ENCODE assay signal across 9 cellular contexts in genomic region chr4:94304365-94304971, GRCh38. TPM values are rescaled to one million over a fixed set of nuclear protein-coding genes. Genes with fewer than 3 reads are reported as not detected.
DNase-seq lines count a peak whose midpoint lies in the region; ATAC-seq, FAIRE-seq and TF ChIP-seq lines count a peak whose summit lies in the region.
"Had no signal": no experiment of that assay in that cellular context is flagged by ENCODE, and none has a peak within 500 bp of the region (broad histone marks: within the 10 kb centered on the region; RNA-seq: fewer than 3 reads in every experiment).

No MANE protein-coding gene starts in this region.

- CTCF ChIA-PET in CD8-positive, alpha-beta T cell (lab: Charles Lee), result no interaction called here
- CTCF ChIA-PET in K562 (lab: Yijun Ruan, JAX; ENCODE audit: low intra/inter-chr PET ratio), result interaction anchor here (0.6 to 1.9 kb wide), 4 partner anchors 69 to 292 kb away, joined by 3 to 10 read pairs (median 6); no protein-coding TSS in a partner anchor

- no peaks in the 10 kb centered on the region for H3K4me1 Mint-ChIP-seq in CD8-positive, alpha-beta T cell (ENCODE audit: low read depth)

- no peaks in the 10 kb centered on the region for H3K27me3 Mint-ChIP-seq in CD8-positive, alpha-beta T cell (ENCODE audit: low read depth)

- no peaks in the 10 kb centered on the region for H3K9me3 ChIP-seq in CD8-positive, alpha-beta T cell (ENCODE audit: low read length)
- no peaks in the 10 kb centered on the region for H3K9me3 ChIP-seq in K562 (replicated peaks; ENCODE audit: control insufficient read depth, insufficient read depth, low read depth, low read length)
- no peaks in the 10 kb centered on the region for H3K9me3 ChIP-seq in MG63
- H3K9me3 ChIP-seq: mucosa of descending colon had no signal

- H3K4me1 ChIP-seq in CD8-positive, alpha-beta T cell (ENCODE audit: insufficient read depth, low read length), result no peaks in the 10 kb centered on the region
- H3K4me1 ChIP-seq in K562 (replicated peaks in 1 of 2; ENCODE audit: control insufficient read depth in 2 of 2, insufficient read depth in 2 of 2, low read length in 2 of 2), result peaks cover 0 to 13% of the 10 kb centered on the region in 2 experiments; a peak in 2 of 5 replicates

- no peaks in the 10 kb centered on the region for H3K36me3 ChIP-seq in CD8-positive, alpha-beta T cell (ENCODE audit: insufficient read depth, low read length)
- no peaks in the 10 kb centered on the region for H3K36me3 ChIP-seq in K562 (ENCODE audit: control insufficient read depth, insufficient read depth, low read length)
- H3K36me3 ChIP-seq in MG63, result no peaks in the 10 kb centered on the region

- H3K9me1 ChIP-seq in K562 (ENCODE audit: control insufficient read depth, insufficient read depth, low read length), result no peaks in the 10 kb centered on the region

- no peaks in the 10 kb centered on the region for H3K27me3 ChIP-seq in CD8-positive, alpha-beta T cell (ENCODE audit: insufficient read depth, low read length)
- H3K27me3 ChIP-seq in K562 (ENCODE audit: control insufficient read depth in 2 of 2, insufficient read depth in 2 of 2, low read length in 2 of 2) (no peaks in the 10 kb centered on the region), MG63 (no peaks in the 10 kb centered on the region)

- FAIRE-seq in K562 (lab: Jason Lieb, UNC), result peak; percentile 58

- H3K79me2 ChIP-seq in K562 (ENCODE audit: control insufficient read depth, insufficient read depth, low read length), result no peaks in the 10 kb centered on the region

- no peaks in the 10 kb centered on the region for H4K20me1 ChIP-seq in K562 (replicated peaks; ENCODE audit: control insufficient read depth, insufficient read depth, low read length)

- in situ Hi-C loops in K562 (cut with MboI), result loop anchor here (10.0 kb wide), 1 partner anchor 290 kb away; no protein-coding TSS in a partner anchor

- no peak overlapping the region for H3K4me3 Mint-ChIP-seq in CD8-positive, alpha-beta T cell

- TF ChIP-seq POLR2A in K562 (conservative IDR thresholded peaks at IDR 0.05), result no peak

- no peak overlapping the region for H3K4me2 ChIP-seq in K562 (ENCODE audit: insufficient read depth, low read length)

- no peak for TF ChIP-seq EP300 in K562 (IDR thresholded peaks at IDR 0.05; ENCODE audit: low read length)

- H3K27ac Mint-ChIP-seq in CD8-positive, alpha-beta T cell, result no peak overlapping the region

- no peak for DNase-seq in CD8-positive, alpha-beta T cell
- DNase-seq in LHCN-M2 (ENCODE audit: low read depth) (peak; percentile 61), K562 (ENCODE audit: extremely low read depth in 1 of 4, low spot score in 3 of 4) (peak in 3 of 4 experiments; percentile 15 to 59 (median 27)), left lobe of liver (ENCODE audit: low spot score) (no peak), MG63 (no peak), NCI-H1694 (lab: John Stamatoyannopoulos, UW) (no peak)

- POLR2A ChIA-PET in CD8-positive, alpha-beta T cell (lab: Charles Lee), result no interaction called here
- POLR2A ChIA-PET in K562 (lab: Yijun Ruan, JAX), result no interaction called here

- no peaks in the 10 kb centered on the region for H3K9me3 Mint-ChIP-seq in CD8-positive, alpha-beta T cell

- no peak overlapping the region for H3K4me3 ChIP-seq in CD8-positive, alpha-beta T cell (ENCODE audit: low read depth, low read length)
- no peak overlapping the region for H3K4me3 ChIP-seq in K562
- H3K4me3 ChIP-seq in MG63, result no peak overlapping the region
- H3K4me3 ChIP-seq: mucosa of descending colon had no signal

- intact Hi-C loops in CD8-positive, alpha-beta T cell (cut with DNase I, micrococcal nuclease), result loop anchor here (2.0 to 5.0 kb wide), 3 partner anchors 86 to 292 kb away; no protein-coding TSS in a partner anchor
- intact Hi-C loops in K562 (cut with micrococcal nuclease), result loop anchor here (2.0 to 5.0 kb wide), 4 partner anchors 86 to 512 kb away; no protein-coding TSS in a partner anchor

- WGBS in K562 (ENCODE audit: insufficient coverage, low coverage, missing lambda C conversion rate), result 15% methylated on average over 2 of the region's 2 CpGs

- TF ChIP-seq CTCF in CD8-positive, alpha-beta T cell (IDR thresholded peaks at IDR 0.05), result peak; percentile 45
- peak; percentile 53 to 80 (median 58); a peak in 5 of 6 replicates for TF ChIP-seq CTCF in K562 (IDR thresholded peaks at IDR 0.05 in 2 of 3, conservative IDR thresholded peaks at IDR 0.05 in 1 of 3; ENCODE audit: insufficient read depth in 2 of 3, low read depth in 1 of 3, low read length in 3 of 3)

- H3K36me3 Mint-ChIP-seq in CD8-positive, alpha-beta T cell, result no peaks in the 10 kb centered on the region

- BruUV-seq in K562 (replicated peaks; lab: Mats Ljungman, UMichigan), result no TSS peak

- no peak for ATAC-seq in CD8-positive, alpha-beta T cell
- peak; percentile 58 for ATAC-seq in GM18517 (IDR thresholded peaks at IDR 0.05; ENCODE audit: unreplicated experiment)
- peak; percentile 85 for ATAC-seq in K562
- ATAC-seq in left lobe of liver, result peak; percentile 78
- ATAC-seq in activated CD4-positive, CD25-positive, alpha-beta regulatory T cell treated with anti-CD3 and anti-CD28 coated beads, Interleukin-2, amount 50 U/mL, for 24 hours, result no peak
- ATAC-seq: mucosa of descending colon had no signal

- peak; percentile 65 to 79 for TF ChIP-seq RAD21 in K562 (CRISPR knock-in tag; conservative IDR thresholded peaks at IDR 0.05 in 1 of 2, IDR thresholded peaks at IDR 0.05 in 1 of 2)

- no peak overlapping the region for H3K27ac ChIP-seq in CD8-positive, alpha-beta T cell (ENCODE audit: low read depth, low read length)
- H3K27ac ChIP-seq in K562 (ENCODE audit: extremely low read depth, low read depth, low read length), result no peak overlapping the region

- H3K9ac ChIP-seq in K562 (ENCODE audit: insufficient read depth in 1 of 2, low read depth in 2 of 2, low read length in 2 of 2), result no peak overlapping the region

- H2AFZ ChIP-seq in K562 (ENCODE audit: low read depth, low read length), result no peak overlapping the region

TF ChIP-seq in K562, 482 proteins besides CTCF, POLR2A, EP300 and RAD21:
- TF ChIP-seq PATZ1 (CRISPR knock-in tag; IDR thresholded peaks at IDR 0.05; ENCODE audit: borderline replicate concordance) (no peak), SMC3 (conservative IDR thresholded peaks at IDR 0.05; ENCODE audit: insufficient read depth, low read depth, low read length) (peak; percentile 61), DEAF1 (CRISPR knock-in tag; IDR thresholded peaks at IDR 0.05) (0 out of 2 replicates have a peak, but pooled peaks have one; percentile 20)

RNA-seq across cellular contexts. Expression of gene HPGDS, which starts 38.2 kb away (rescaled TPM):
- total RNA-seq in CD8-positive, alpha-beta T cell, result not detected
- not detected in 2 replicates for total RNA-seq in LHCN-M2 (2014; rRNA removed)
- not detected for polyA plus RNA-seq in LHCN-M2 (2012)
- not detected in 2 replicates for total RNA-seq in K562 (2011; cell fraction: chromatin; rRNA removed; ENCODE audit: low replicate concordance)
- not detected in 2 replicates for total RNA-seq in K562 (2011; cell fraction: nucleolus; rRNA removed)
- total RNA-seq in K562 (2011; cell fraction: nucleoplasm; rRNA removed), result not detected in 2 replicates
- total RNA-seq in K562 (2014; rRNA removed), result not detected in 2 replicates
- 0.16 TPM in 1 of 2 replicates, not detected in the other for total RNA-seq in K562 (2014; rRNA removed; fragmentation: Illumina TruSeq; extraction: Trizol)
- total RNA-seq in K562 (2015; rRNA removed; fragmentation: Illumina TruSeq; extraction: Trizol), result 0.36 and 0.53 TPM in 2 replicates
- not detected in 2 replicates for total RNA-seq in K562 (2021)
- polyA plus RNA-seq in K562 (2011; rRNA removed), result 0.07 TPM in 1 of 2 replicates, not detected in the other
- polyA plus RNA-seq in K562 (2011; cell fraction: cytosol; rRNA removed), result not detected in 2 replicates
- not detected in 2 replicates for polyA plus RNA-seq in K562 (2011; cell fraction: nucleus; rRNA removed)
- 0.17 and 0.33 TPM in 2 replicates for polyA plus RNA-seq in K562 (2012)
- polyA plus RNA-seq in K562 (2014; fragmentation: Illumina TruSeq; extraction: Trizol), result 0.19 TPM in 1 of 2 replicates, not detected in the other
- under 1 TPM; 0.07 to 0.14 TPM for polyA plus RNA-seq in K562 (2014; fragmentation: Nextera tagmentation; extraction: Ambion mirVana)
- polyA plus RNA-seq in K562 (2014; rRNA removed), result not detected in 2 replicates
- not detected in 2 replicates for polyA minus RNA-seq in K562 (2011; rRNA and poly(A)+ RNA removed)
- not detected in 2 replicates for polyA minus RNA-seq in K562 (2011; cell fraction: cytosol; rRNA and poly(A)+ RNA removed)
- polyA minus RNA-seq in K562 (2011; cell fraction: nucleus; rRNA and poly(A)+ RNA removed), result not detected in 2 replicates
- total RNA-seq in left lobe of liver, result 0.10 TPM
- total RNA-seq in MG63 (2014; rRNA removed; shearing (Covaris generic); ENCODE audit: low replicate concordance), result not detected in 2 replicates

Comparison
In these comparisons a context has a peak if more than half of its experiments do, and no peak if none do; other contexts are left out.
1. ATAC-seq: peak in GM18517 (single experiment), K562 (single experiment) and left lobe of liver (single experiment); none in CD8-positive, alpha-beta T cell (single experiment) and activated CD4-positive, CD25-positive, alpha-beta regulatory T cell treated with anti-CD3 and anti-CD28 coated beads, Interleukin-2, amount 50 U/mL, for 24 hours (0 of 2).
2. DNase-seq: peak in LHCN-M2 (single experiment) and K562 (3 of 4); none in CD8-positive, alpha-beta T cell (0 of 7), left lobe of liver (single experiment), MG63 (single experiment) and NCI-H1694 (single experiment).